1 cellular context compared by ENCODE assay signal in the genomic region with DNA sequence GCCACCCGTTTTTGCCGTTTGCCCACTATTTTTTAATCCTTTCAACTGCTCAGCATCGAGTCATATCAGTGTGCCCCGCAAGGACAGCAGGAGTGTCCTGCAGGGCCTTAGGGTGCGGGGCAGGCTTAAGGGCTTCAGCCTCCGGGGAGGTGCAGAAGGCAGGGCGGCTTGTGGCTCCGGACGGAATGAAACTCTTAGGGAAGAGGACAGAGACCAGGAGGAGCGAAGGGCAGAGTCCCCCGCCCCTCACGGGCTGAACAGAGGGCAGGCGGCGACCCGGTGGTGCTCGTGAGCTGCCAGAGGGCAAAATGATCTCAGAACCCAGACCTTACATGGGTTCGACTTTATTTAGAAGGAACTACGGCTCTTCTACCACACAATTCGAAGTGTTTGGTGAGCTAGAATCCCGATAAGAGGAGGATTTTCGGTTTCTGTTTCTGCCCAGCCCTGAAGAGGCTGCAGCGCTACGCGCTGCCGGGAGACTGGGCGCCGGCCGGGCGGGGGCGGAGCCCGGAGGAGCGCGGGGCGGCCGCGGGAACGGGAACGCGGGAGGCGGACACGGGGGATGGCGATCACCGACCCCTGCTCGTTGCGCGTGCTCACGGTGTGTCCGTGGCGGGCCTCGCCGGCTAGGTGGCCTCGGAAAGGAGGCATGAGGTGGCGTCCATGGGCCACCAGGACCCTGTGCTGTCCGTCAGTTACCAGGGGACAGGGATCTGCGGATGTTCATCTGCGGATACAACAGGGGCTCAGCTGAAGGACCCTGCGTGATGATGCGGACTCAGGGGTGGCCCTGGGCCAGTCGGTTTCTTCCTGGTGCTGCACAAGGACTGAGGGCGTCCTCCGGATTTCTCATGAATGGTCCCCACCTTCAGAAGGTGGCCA.
A peak's percentile ranks its signal among the peaks of the same experiment; 100 is the strongest.
TF ChIP-seq lines count a peak whose summit lies in the region.

No MANE protein-coding gene starts in this region.

TF ChIP-seq in HepG2, 621 proteins besides CTCF, POLR2A, EP300 and RAD21 (continued from another document):
- TF ChIP-seq KLF9 (CRISPR knock-in tag; IDR thresholded peaks at IDR 0.05; ENCODE audit: low read depth), result no peak; the same call in 1 of the 2 replicates
- no peak for TF ChIP-seq TBX3 (IDR thresholded peaks at IDR 0.05; ENCODE audit: borderline replicate concordance)
- TF ChIP-seq ZNF510 (CRISPR knock-in tag; IDR thresholded peaks at IDR 0.05; ENCODE audit: low read depth), result no peak
- TF ChIP-seq ZSCAN25 (CRISPR knock-in tag; IDR thresholded peaks at IDR 0.05), result 0 out of 2 replicates have a peak, but pooled peaks have one; percentile 39
- TF ChIP-seq DMAP1 (CRISPR knock-in tag; IDR thresholded peaks at IDR 0.05), result peak; percentile 86
- no peak for TF ChIP-seq JUN (CRISPR knock-in tag; IDR thresholded peaks at IDR 0.05)
- no peak for TF ChIP-seq SRF (IDR thresholded peaks at IDR 0.05; ENCODE audit: low read depth, low read length)
- TF ChIP-seq ZNF44 (CRISPR knock-in tag; IDR thresholded peaks at IDR 0.05), result 0 out of 2 replicates have a peak, but pooled peaks have one; percentile 44
- TF ChIP-seq MTF2 (CRISPR knock-in tag; IDR thresholded peaks at IDR 0.05; ENCODE audit: borderline replicate concordance), result peak; percentile 30; the same call in 1 of the 2 replicates
- TF ChIP-seq ZFP82 (CRISPR knock-in tag; IDR thresholded peaks at IDR 0.05; ENCODE audit: borderline replicate concordance), result no peak; the same call in 1 of the 2 replicates
- peak; percentile 62; the same call in 1 of the 2 replicates for TF ChIP-seq E2F1 (CRISPR knock-in tag; IDR thresholded peaks at IDR 0.05)
- TF ChIP-seq FOXJ3 (CRISPR knock-in tag; IDR thresholded peaks at IDR 0.05; ENCODE audit: borderline replicate concordance), result no peak
- TF ChIP-seq ZNF652 (CRISPR knock-in tag; IDR thresholded peaks at IDR 0.05; ENCODE audit: borderline replicate concordance, low read depth), result no peak
